1 cellular context compared by ENCODE assay signal in the genomic region with DNA sequence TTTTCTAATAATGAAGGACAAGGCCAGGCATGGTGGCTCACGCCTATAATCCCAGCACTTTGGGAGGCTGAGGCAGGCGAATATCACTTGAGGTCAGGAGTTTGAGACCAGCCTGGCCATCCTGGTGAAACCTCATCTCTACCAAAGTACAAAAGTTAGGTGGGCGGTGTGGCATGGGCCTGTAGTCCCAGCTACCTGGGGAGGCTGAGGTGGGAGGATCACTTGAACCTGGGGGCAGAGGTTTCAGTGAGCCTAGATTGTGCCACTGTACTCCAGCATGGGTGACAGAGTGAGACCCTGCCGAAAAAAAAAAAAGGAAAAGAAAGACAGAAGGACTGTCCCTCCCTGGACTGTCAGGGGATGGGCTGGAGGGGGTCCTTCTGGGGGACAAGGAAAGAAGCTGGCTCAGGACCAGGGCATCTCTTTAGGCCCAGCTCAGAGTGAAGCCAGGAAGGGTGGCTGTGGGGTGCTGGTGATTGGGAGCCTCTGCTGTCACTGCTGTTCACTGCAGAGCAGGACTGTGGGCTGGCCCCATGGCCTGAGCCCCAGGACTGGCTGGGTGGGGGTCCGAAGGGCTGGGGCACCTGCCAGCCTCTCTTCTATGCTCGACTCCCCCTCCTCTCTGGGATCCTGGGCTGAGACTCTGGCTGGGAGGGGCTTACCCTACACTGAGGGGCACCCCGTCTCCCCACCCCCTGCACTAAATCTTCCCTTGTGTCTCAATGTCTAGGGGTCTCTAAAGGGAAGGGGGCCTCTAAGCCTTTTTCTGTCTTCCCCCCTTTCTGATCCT.
TF ChIP-seq lines count a peak whose summit lies in the region.

No MANE protein-coding gene starts in this region.

TF ChIP-seq in GM12878, 131 proteins besides CTCF, POLR2A, EP300 and RAD21:
- TF ChIP-seq, protein P1, sequence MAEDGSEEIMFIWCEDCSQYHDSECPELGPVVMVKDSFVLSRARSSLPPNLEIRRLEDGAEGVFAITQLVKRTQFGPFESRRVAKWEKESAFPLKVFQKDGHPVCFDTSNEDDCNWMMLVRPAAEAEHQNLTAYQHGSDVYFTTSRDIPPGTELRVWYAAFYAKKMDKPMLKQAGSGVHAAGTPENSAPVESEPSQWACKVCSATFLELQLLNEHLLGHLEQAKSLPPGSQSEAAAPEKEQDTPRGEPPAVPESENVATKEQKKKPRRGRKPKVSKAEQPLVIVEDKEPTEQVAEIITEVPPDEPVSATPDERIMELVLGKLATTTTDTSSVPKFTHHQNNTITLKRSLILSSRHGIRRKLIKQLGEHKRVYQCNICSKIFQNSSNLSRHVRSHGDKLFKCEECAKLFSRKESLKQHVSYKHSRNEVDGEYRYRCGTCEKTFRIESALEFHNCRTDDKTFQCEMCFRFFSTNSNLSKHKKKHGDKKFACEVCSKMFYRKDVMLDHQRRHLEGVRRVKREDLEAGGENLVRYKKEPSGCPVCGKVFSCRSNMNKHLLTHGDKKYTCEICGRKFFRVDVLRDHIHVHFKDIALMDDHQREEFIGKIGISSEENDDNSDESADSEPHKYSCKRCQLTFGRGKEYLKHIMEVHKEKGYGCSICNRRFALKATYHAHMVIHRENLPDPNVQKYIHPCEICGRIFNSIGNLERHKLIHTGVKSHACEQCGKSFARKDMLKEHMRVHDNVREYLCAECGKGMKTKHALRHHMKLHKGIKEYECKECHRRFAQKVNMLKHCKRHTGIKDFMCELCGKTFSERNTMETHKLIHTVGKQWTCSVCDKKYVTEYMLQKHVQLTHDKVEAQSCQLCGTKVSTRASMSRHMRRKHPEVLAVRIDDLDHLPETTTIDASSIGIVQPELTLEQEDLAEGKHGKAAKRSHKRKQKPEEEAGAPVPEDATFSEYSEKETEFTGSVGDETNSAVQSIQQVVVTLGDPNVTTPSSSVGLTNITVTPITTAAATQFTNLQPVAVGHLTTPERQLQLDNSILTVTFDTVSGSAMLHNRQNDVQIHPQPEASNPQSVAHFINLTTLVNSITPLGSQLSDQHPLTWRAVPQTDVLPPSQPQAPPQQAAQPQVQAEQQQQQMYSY (CRISPR knock-in tag; IDR thresholded peaks at IDR 0.05), result no peak
- TF ChIP-seq NFIC (IDR thresholded peaks at IDR 0.05; ENCODE audit: low read depth, low read length) (no peak), NFXL1 (IDR thresholded peaks at IDR 0.05; ENCODE audit: borderline replicate concordance) (no peak), ZNF384 (IDR thresholded peaks at IDR 0.05; ENCODE audit: borderline replicate concordance, low read depth, low read length) (no peak), POLR2AphosphoS5 (IDR thresholded peaks at IDR 0.05; ENCODE audit: low read length) (no peak), SUZ12 (IDR thresholded peaks at IDR 0.05; ENCODE audit: unreplicated experiment) (no peak), RBBP5 (conservative IDR thresholded peaks at IDR 0.05) (no peak), POU2F2 (IDR thresholded peaks at IDR 0.05; ENCODE audit: borderline replicate concordance, low read depth, low read length) (no peak), NR2C2 (IDR thresholded peaks at IDR 0.05; ENCODE audit: borderline replicate concordance, control insufficient read depth, insufficient read length, low read depth) (no peak)
